Comparison of ENCODE assay signal across 21 cellular contexts in genomic region chr7:138630059-138630610, GRCh38.
"Had no signal": no experiment of that assay in that cellular context is flagged by ENCODE, and none has a peak within 500 bp of the region (broad histone marks: within the 10 kb centered on the region; RNA-seq: fewer than 3 reads in every experiment).

No MANE protein-coding gene starts in this region.

- H3K4me3 ChIP-seq: hepatocyte, left ventricle myocardium inferior, neural progenitor cell, thyroid gland had no signal

- H3K36me3 ChIP-seq: left ventricle myocardium inferior, neural progenitor cell, thyroid gland had no signal

- H3K4me3 Mint-ChIP-seq: activated CD4-positive, alpha-beta T cell treated with anti-CD3 and anti-CD28 coated beads, Interleukin-2, amount 10 ng/mL, durations not matched to agents 7 days and 5 days; activated naive CD4-positive, alpha-beta T cell treated with anti-CD3 and anti-CD28 coated beads, Interleukin-2, amount 50 U/mL, for 24 hours; central memory CD8-positive, alpha-beta T cell; immature natural killer cell; neural progenitor cell; stimulated activated naive B cell treated with anti-CD40 and anti-IgM and Interleukin-4, amounts not matched to agents 10 μg/mL and 1 μg/mL and 100 μg/mL, for 72 hours; T-helper 1 cell treated with Interleukin-12 subunit alpha and Interleukin-12 subunit beta and Interleukin-4 antibody, amounts not matched to agents 30 μg/mL and 1 μg/mL, for 36 hours had no signal

- H3K9me3 ChIP-seq: left ventricle myocardium inferior, thyroid gland had no signal

- H3K27me3 ChIP-seq: hepatocyte, neural progenitor cell, thyroid gland had no signal

- H2AFZ ChIP-seq: hepatocyte, neural progenitor cell had no signal

- ATAC-seq: esophagus mucosa; naive thymus-derived CD4-positive, alpha-beta T cell; sciatic nerve; stimulated activated naive B cell treated with anti-CD40 and anti-IgM and Interleukin-4, amounts not matched to agents 10 μg/mL and 1 μg/mL and 100 μg/mL, for 72 hours had no signal

- H3K27me3 Mint-ChIP-seq: activated CD4-positive, alpha-beta T cell treated with anti-CD3 and anti-CD28 coated beads, Interleukin-2, amount 10 ng/mL, durations not matched to agents 7 days and 5 days; activated naive CD4-positive, alpha-beta T cell treated with anti-CD3 and anti-CD28 coated beads, Interleukin-2, amount 50 U/mL, for 24 hours; stimulated activated naive B cell treated with anti-CD40 and anti-IgM and Interleukin-4, amounts not matched to agents 10 μg/mL and 1 μg/mL and 100 μg/mL, for 72 hours had no signal

- H3K27ac Mint-ChIP-seq: activated CD4-positive, alpha-beta T cell treated with anti-CD3 and anti-CD28 coated beads, Interleukin-2, amount 10 ng/mL, durations not matched to agents 7 days and 5 days; activated naive CD4-positive, alpha-beta T cell treated with anti-CD3 and anti-CD28 coated beads, Interleukin-2, amount 50 U/mL, for 24 hours; immature natural killer cell; neural progenitor cell; stimulated activated naive B cell treated with anti-CD40 and anti-IgM and Interleukin-4, amounts not matched to agents 10 μg/mL and 1 μg/mL and 100 μg/mL, for 72 hours; T-helper 1 cell treated with Interleukin-12 subunit alpha and Interleukin-12 subunit beta and Interleukin-4 antibody, amounts not matched to agents 30 μg/mL and 1 μg/mL, for 36 hours had no signal

- H3K9ac ChIP-seq: neural progenitor cell had no signal

- H3K36me3 Mint-ChIP-seq: activated naive CD4-positive, alpha-beta T cell treated with anti-CD3 and anti-CD28 coated beads, Interleukin-2, amount 50 U/mL, for 24 hours; immature natural killer cell; neural progenitor cell; stimulated activated naive B cell treated with anti-CD40 and anti-IgM and Interleukin-4, amounts not matched to agents 10 μg/mL and 1 μg/mL and 100 μg/mL, for 72 hours had no signal

- H3K4me2 ChIP-seq: hepatocyte, neural progenitor cell had no signal

- H3K4me1 ChIP-seq: left ventricle myocardium inferior, neural progenitor cell had no signal

- DNase-seq: activated CD4-positive, alpha-beta T cell treated with anti-CD3 and anti-CD28 coated beads, Interleukin-2, amount 10 ng/mL, durations not matched to agents 7 days and 5 days; activated effector memory CD4-positive, alpha-beta T cell treated with anti-CD3 and anti-CD28 coated beads, Interleukin-2, amount 50 U/mL, for 16 hours; effector memory CD4-positive, alpha-beta T cell; foreskin melanocyte; immature natural killer cell; kidney glomerular epithelial cell; left ventricle myocardium inferior; naive thymus-derived CD4-positive, alpha-beta T cell; posterior cingulate gyrus; small intestine; stimulated activated CD8-positive, alpha-beta memory T cell treated with anti-CD3 and anti-CD28 coated beads, Interleukin-4, amount 100 ng/mL, for 48 hours; stimulated activated naive B cell treated with anti-CD40 and anti-IgM and Interleukin-4, amounts not matched to agents 10 μg/mL and 1 μg/mL and 100 μg/mL, for 72 hours; T1000; thyroid gland had no signal

- H3K79me2 ChIP-seq: hepatocyte had no signal

- H3K9me3 Mint-ChIP-seq: activated naive CD4-positive, alpha-beta T cell treated with anti-CD3 and anti-CD28 coated beads, Interleukin-2, amount 50 U/mL, for 24 hours; central memory CD8-positive, alpha-beta T cell; immature natural killer cell; stimulated activated naive B cell treated with anti-CD40 and anti-IgM and Interleukin-4, amounts not matched to agents 10 μg/mL and 1 μg/mL and 100 μg/mL, for 72 hours had no signal
